In the genomic region with DNA sequence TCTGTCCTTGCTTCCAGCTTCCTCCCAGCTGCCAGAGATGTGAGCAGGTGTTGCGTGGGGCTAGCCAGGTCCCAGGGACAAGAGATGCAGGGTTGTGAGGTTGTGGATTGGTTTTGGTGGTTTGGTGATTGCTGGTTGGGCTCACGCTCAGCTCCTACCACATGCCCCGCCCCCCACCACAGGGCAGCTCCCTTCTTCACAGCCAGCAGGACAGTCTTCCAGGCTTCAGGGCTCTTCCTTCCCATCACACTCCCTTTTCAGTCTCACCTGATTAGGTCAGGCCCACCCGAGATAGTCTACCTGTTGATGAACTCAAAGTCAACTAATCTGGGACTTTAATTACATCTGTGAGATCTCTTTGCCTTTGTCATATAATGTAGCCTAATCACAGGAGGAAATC, we compare ENCODE assay signal across 19 cellular contexts. TPM values are rescaled to one million over a fixed set of nuclear protein-coding genes. Genes with fewer than 3 reads are reported as not detected.
"Had no signal": no experiment of that assay in that cellular context is flagged by ENCODE, and none has a peak within 500 bp of the region (broad histone marks: within the 10 kb centered on the region; RNA-seq: fewer than 3 reads in every experiment).

No MANE protein-coding gene starts in this region.

- H3K9me3 ChIP-seq: colonic mucosa, esophagus muscularis mucosa, left ventricle myocardium inferior had no signal

- H3K4me3 ChIP-seq: colonic mucosa, esophagus muscularis mucosa, left ventricle myocardium inferior had no signal

- H3K4me1 ChIP-seq: colonic mucosa had no signal

- H3K9me3 Mint-ChIP-seq: activated naive CD4-positive, alpha-beta T cell treated with anti-CD3 and anti-CD28 coated beads, Interleukin-2, amount 50 U/mL, for 24 hours; activated T-cell treated with anti-CD3 and anti-CD28 coated beads, Interleukin-2, amount 50 U/mL, for 24 hours; nephron had no signal

- H3K36me3 ChIP-seq: colonic mucosa, esophagus muscularis mucosa, left ventricle myocardium inferior, WERI-Rb-1 had no signal

- H3K27ac Mint-ChIP-seq: activated CD4-positive, alpha-beta memory T cell treated with anti-CD3 and anti-CD28 coated beads for 36 hours; activated CD4-positive, alpha-beta T cell treated with anti-CD3 and anti-CD28 coated beads for 36 hours; activated CD8-positive, alpha-beta memory T cell treated with anti-CD3 and anti-CD28 coated beads, Interleukin-2, amount 10 ng/mL, durations not matched to agents 7 days and 5 days; activated naive CD4-positive, alpha-beta T cell treated with anti-CD3 and anti-CD28 coated beads, Interleukin-2, amount 50 U/mL, for 24 hours; activated T-cell treated with anti-CD3 and anti-CD28 coated beads, Interleukin-2, amount 50 U/mL, for 24 hours; nephron had no signal

- ATAC-seq: activated CD4-positive, alpha-beta T cell treated with anti-CD3 and anti-CD28 coated beads for 36 hours; activated CD8-positive, alpha-beta memory T cell treated with anti-CD3 and anti-CD28 coated beads, Interleukin-2, amount 10 ng/mL, durations not matched to agents 7 days and 5 days had no signal

- DNase-seq: activated CD4-positive, alpha-beta memory T cell treated with anti-CD3 and anti-CD28 coated beads for 36 hours; activated CD4-positive, alpha-beta T cell treated with anti-CD3 and anti-CD28 coated beads for 36 hours; activated CD8-positive, alpha-beta memory T cell treated with anti-CD3 and anti-CD28 coated beads, Interleukin-2, amount 10 ng/mL, durations not matched to agents 7 days and 5 days; activated effector memory CD4-positive, alpha-beta T cell treated with anti-CD3 and anti-CD28 coated beads, Interleukin-2, amount 50 U/mL, for 16 hours; activated T-cell treated with anti-CD3 and anti-CD28 coated beads, Interleukin-2, amount 50 U/mL, for 24 hours; central memory CD4-positive, alpha-beta T cell; colonic mucosa; hypothalamus; kidney; left ventricle myocardium inferior; stimulated activated CD4-positive, alpha-beta T cell treated with anti-CD3 and anti-CD28 coated beads, Interleukin-4, amount 100 ng/mL, for 24 hours; stimulated activated naive CD4-positive, alpha-beta T cell treated with Interleukin-2 at 50 U/mL for 16 hours; T-helper 1 cell; trophoblast cell; WERI-Rb-1 had no signal

- H3K27ac ChIP-seq: colonic mucosa, esophagus muscularis mucosa, left ventricle myocardium inferior, WERI-Rb-1 had no signal

- H3K27me3 ChIP-seq: colonic mucosa had no signal

- H3K4me3 Mint-ChIP-seq: activated CD4-positive, alpha-beta memory T cell treated with anti-CD3 and anti-CD28 coated beads for 36 hours; activated CD4-positive, alpha-beta T cell treated with anti-CD3 and anti-CD28 coated beads for 36 hours; activated CD8-positive, alpha-beta memory T cell treated with anti-CD3 and anti-CD28 coated beads, Interleukin-2, amount 10 ng/mL, durations not matched to agents 7 days and 5 days; activated naive CD4-positive, alpha-beta T cell treated with anti-CD3 and anti-CD28 coated beads, Interleukin-2, amount 50 U/mL, for 24 hours; activated T-cell treated with anti-CD3 and anti-CD28 coated beads, Interleukin-2, amount 50 U/mL, for 24 hours; nephron had no signal

- H3K36me3 Mint-ChIP-seq: activated CD4-positive, alpha-beta memory T cell treated with anti-CD3 and anti-CD28 coated beads for 36 hours; activated CD8-positive, alpha-beta memory T cell treated with anti-CD3 and anti-CD28 coated beads, Interleukin-2, amount 10 ng/mL, durations not matched to agents 7 days and 5 days; activated naive CD4-positive, alpha-beta T cell treated with anti-CD3 and anti-CD28 coated beads, Interleukin-2, amount 50 U/mL, for 24 hours had no signal

- H3K4me1 Mint-ChIP-seq: activated CD8-positive, alpha-beta memory T cell treated with anti-CD3 and anti-CD28 coated beads, Interleukin-2, amount 10 ng/mL, durations not matched to agents 7 days and 5 days; activated naive CD4-positive, alpha-beta T cell treated with anti-CD3 and anti-CD28 coated beads, Interleukin-2, amount 50 U/mL, for 24 hours had no signal

RNA-seq across cellular contexts. Expression of a gene that starts 52.0 kb away (rescaled TPM):
- total RNA-seq: activated CD4-positive, alpha-beta memory T cell treated with anti-CD3 and anti-CD28 coated beads for 36 hours; activated CD4-positive, alpha-beta T cell treated with anti-CD3 and anti-CD28 coated beads for 36 hours; pulmonary artery endothelial cell had no signal
